ENCODE assay signal across 8 cellular contexts in genomic region chr4:142091085-142091513, GRCh38.
DNase-seq lines count a peak whose midpoint lies in the region; ATAC-seq and TF ChIP-seq lines count a peak whose summit lies in the region.

No MANE protein-coding gene starts in this region.

- H3K4me3 ChIP-seq in astrocyte of the spinal cord (ENCODE audit: low read depth, low read length) = no peak overlapping the region
- no peak overlapping the region for H3K4me3 ChIP-seq in left ventricle myocardium inferior
- H3K4me3 ChIP-seq in skin epidermis = no peak overlapping the region

- DNase-seq in HCEC 1CT = peak; percentile 90
- peak; percentile 96 for DNase-seq in astrocyte of the spinal cord (ENCODE audit: low read depth, low spot score)
- DNase-seq in left ventricle myocardium inferior = no peak
- DNase-seq in 8988T = no peak
- no peak for DNase-seq in activated CD8-positive, alpha-beta memory T cell treated with anti-CD3 and anti-CD28 coated beads, Interleukin-2, amount 50 U/mL, for 4 hours

- peak overlapping the region; percentile 65 for H3K27ac ChIP-seq in left ventricle myocardium inferior (replicated peaks)
- peak overlapping the region in 11 of 21 experiments; percentile 8 to 84 (median 59) for H3K27ac ChIP-seq in skin epidermis

- TF ChIP-seq CTCF in astrocyte of the spinal cord (IDR thresholded peaks at IDR 0.05; ENCODE audit: low read depth, low read length) (no peak), left ventricle myocardium inferior (IDR thresholded peaks at IDR 0.05; ENCODE audit: borderline replicate concordance) (no peak)

- in situ Hi-C loops in astrocyte of the spinal cord (cut with HindIII; ENCODE audit: low sequenced_read_pairs) = no loop called here

- no peaks in the 10 kb centered on the region for H3K27me3 ChIP-seq in left ventricle myocardium inferior (ENCODE audit: low read depth)

- H3K9me3 ChIP-seq in left ventricle myocardium inferior (replicated peaks) = no peaks in the 10 kb centered on the region

- ATAC-seq in HG02678 (IDR thresholded peaks at IDR 0.05; ENCODE audit: unreplicated experiment) (no peak), GM21825 (IDR thresholded peaks at IDR 0.05; ENCODE audit: unreplicated experiment) (no peak)

- no peaks in the 10 kb centered on the region for H3K36me3 ChIP-seq in left ventricle myocardium inferior

- intact Hi-C loops in left ventricle myocardium inferior (cut with micrococcal nuclease) = no loop called here

- H3K4me1 ChIP-seq in left ventricle myocardium inferior = peaks cover 7% of the 10 kb centered on the region

Comparison
In these comparisons a context has a peak if more than half of its experiments do, and no peak if none do; other contexts are left out.
1. DNase-seq: peak in HCEC 1CT (single experiment) and astrocyte of the spinal cord (single experiment); none in left ventricle myocardium inferior (single experiment), 8988T (single experiment) and activated CD8-positive, alpha-beta memory T cell treated with anti-CD3 and anti-CD28 coated beads, Interleukin-2, amount 50 U/mL, for 4 hours (single experiment).